ENCODE assay signal across 20 cellular contexts in the genomic region with DNA sequence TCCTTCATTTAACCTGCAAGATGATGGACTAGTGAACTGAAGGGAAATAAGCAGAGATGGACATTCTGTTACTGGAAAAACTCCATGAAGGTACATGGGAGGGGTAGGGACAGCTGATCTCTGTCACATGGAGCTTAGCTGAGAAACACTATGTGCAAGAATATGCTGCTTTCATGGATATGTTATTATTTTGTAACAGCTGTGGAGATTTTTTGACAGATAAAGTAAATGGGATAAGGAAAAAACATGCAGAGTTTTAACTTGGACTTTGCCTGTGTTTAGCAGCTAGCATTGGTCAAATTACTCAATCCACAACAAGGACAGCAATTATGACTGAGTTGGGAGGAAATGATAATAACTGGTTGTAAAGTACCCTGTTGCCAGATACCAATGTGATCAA.
"Had no signal": no experiment of that assay in that cellular context is flagged by ENCODE, and none has a peak within 500 bp of the region (broad histone marks: within the 10 kb centered on the region; RNA-seq: fewer than 3 reads in every experiment).

No MANE protein-coding gene starts in this region.

- H3K4me1 ChIP-seq: gastrocnemius medialis, right atrium auricular region, spleen, tibial artery, upper lobe of left lung, uterus had no signal

- H3K4me3 ChIP-seq: gastrocnemius medialis, right atrium auricular region, spleen, tibial artery, upper lobe of left lung, uterus had no signal

- H3K27me3 ChIP-seq: gastrocnemius medialis, neutrophil, right atrium auricular region, spleen, tibial artery, upper lobe of left lung, uterus had no signal

- H3K9me3 ChIP-seq: gastrocnemius medialis, neutrophil, right atrium auricular region, spleen, tibial artery, upper lobe of left lung, uterus had no signal

- ATAC-seq: esophagus mucosa; gastrocnemius medialis; left ventricle myocardium superior; naive thymus-derived CD8-positive, alpha-beta T cell; stimulated activated memory B cell treated with anti-CD40 and anti-IgM and Interleukin-4, amounts not matched to agents 10 μg/mL and 1 μg/mL and 100 μg/mL, for 72 hours had no signal

- FAIRE-seq: endometrium, keratinocyte had no signal

- H3K27ac ChIP-seq: gastrocnemius medialis, neutrophil, right atrium auricular region, spleen, tibial artery, upper lobe of left lung, uterus had no signal

- H3K36me3 ChIP-seq: gastrocnemius medialis, neutrophil, right atrium auricular region, spleen, tibial artery, upper lobe of left lung, uterus had no signal

- DNase-seq: effector memory CD4-positive, alpha-beta T cell; gastrocnemius medialis; glutamatergic neuron; immature natural killer cell; left ventricle myocardium superior; mesendoderm; naive thymus-derived CD8-positive, alpha-beta T cell; spleen; stimulated activated CD4-positive, alpha-beta T cell treated with anti-CD3 and anti-CD28 coated beads, Interleukin-15, amount 100 ng/mL, for 24 hours; stimulated activated CD4-positive, alpha-beta T cell treated with anti-CD3 and anti-CD28 coated beads, Interleukin-1b, Interleukin-23, amount 100 ng/mL, for 48 hours; stimulated activated CD4-positive, alpha-beta T cell treated with anti-CD3 and anti-CD28 coated beads, Interleukin-4, amount 100 ng/mL, for 24 hours; tibial artery; upper lobe of left lung; uterus had no signal
